ENCODE assay signal across 21 cellular contexts in genomic region chr7:22934473-22935065, GRCh38.
DNase-seq lines count a peak whose midpoint lies in the region; ATAC-seq and TF ChIP-seq lines count a peak whose summit lies in the region.
"Had no signal": no experiment of that assay in that cellular context is flagged by ENCODE, and none has a peak within 500 bp of the region (broad histone marks: within the 10 kb centered on the region; RNA-seq: fewer than 3 reads in every experiment).

No MANE protein-coding gene starts in this region.

- ATAC-seq in HG03045 (IDR thresholded peaks at IDR 0.05; ENCODE audit: unreplicated experiment), result no peak
- ATAC-seq: HCT116 had no signal

- H3K9ac ChIP-seq in mammary epithelial cell (ENCODE audit: insufficient read depth, low read length) (no peak overlapping the region), subcutaneous abdominal adipose tissue (ENCODE audit: low read length in 5 of 5) (no peak overlapping the region)
- H3K9ac ChIP-seq: KMS-11 had no signal

- no peaks in the 10 kb centered on the region for H3K79me2 ChIP-seq in mammary epithelial cell (ENCODE audit: insufficient read depth, low read length)

- CTCF ChIA-PET in mammary epithelial cell (lab: Charles Lee; ENCODE audit: low non-redundant PET), result no interaction called here

- H3K27me3 ChIP-seq in mammary epithelial cell (ENCODE audit: insufficient read depth, low read length) (no peaks in the 10 kb centered on the region), breast epithelium (no peaks in the 10 kb centered on the region), subcutaneous abdominal adipose tissue (ENCODE audit: control insufficient read depth in 5 of 5, insufficient read depth in 4 of 5, low read length in 5 of 5) (no peaks in the 10 kb centered on the region)
- H3K27me3 ChIP-seq: sigmoid colon, thyroid gland had no signal

- H3K4me1 ChIP-seq in mammary epithelial cell (ENCODE audit: insufficient read depth, low read length) (peaks cover 8% of the 10 kb centered on the region), breast epithelium (no peaks in the 10 kb centered on the region), subcutaneous abdominal adipose tissue (ENCODE audit: control insufficient read depth in 5 of 5, insufficient read depth in 5 of 5, low read length in 5 of 5) (peaks cover 4 to 20% (median 14%) of the 10 kb centered on the region in 5 donors)
- H3K4me1 ChIP-seq: thyroid gland had no signal

- H3K4me3 ChIP-seq in mammary epithelial cell (replicated peaks in 1 of 3; ENCODE audit: insufficient read depth in 1 of 3, low read depth in 2 of 3, low read length in 3 of 3) (no peak overlapping the region), breast epithelium (no peak overlapping the region), subcutaneous abdominal adipose tissue (ENCODE audit: low read depth in 1 of 5, low read length in 5 of 5) (no peak overlapping the region)
- H3K4me3 ChIP-seq: sigmoid colon, thyroid gland had no signal

- dilution Hi-C loops in mammary epithelial cell (cut with HindIII; ENCODE audit: low sequenced_read_pairs), result loop anchor here (5.0 kb wide), 2 partner anchors 42 to 98 kb away; no protein-coding TSS in a partner anchor

- H3K9me3 ChIP-seq in mammary epithelial cell (replicated peaks; ENCODE audit: insufficient read depth, low read length) (no peaks in the 10 kb centered on the region), breast epithelium (no peaks in the 10 kb centered on the region), subcutaneous abdominal adipose tissue (ENCODE audit: control insufficient read depth in 5 of 5, low read length in 5 of 5) (no peaks in the 10 kb centered on the region)
- H3K9me3 ChIP-seq: thyroid gland had no signal

- H3K36me3 ChIP-seq in mammary epithelial cell (ENCODE audit: insufficient read depth, low read length), result no peaks in the 10 kb centered on the region
- H3K36me3 ChIP-seq in breast epithelium, result no peaks in the 10 kb centered on the region
- H3K36me3 ChIP-seq in subcutaneous abdominal adipose tissue (ENCODE audit: control insufficient read depth in 5 of 5, insufficient read depth in 5 of 5, low read length in 5 of 5), result peaks cover 0 to 3% (median 0%) of the 10 kb centered on the region in 5 donors
- H3K36me3 ChIP-seq: sigmoid colon, thyroid gland had no signal

- in situ Hi-C loops in mammary epithelial cell (cut with MboI; ENCODE audit: low sequenced_read_pairs in 2 of 2), result no loop called here

- TF ChIP-seq CTCF in mammary epithelial cell (conservative IDR thresholded peaks at IDR 0.05 in 1 of 2, IDR thresholded peaks at IDR 0.05 in 1 of 2; ENCODE audit: extremely low read depth in 1 of 2, insufficient read depth in 1 of 2, low read depth in 1 of 2, low read length in 2 of 2) (no peak), breast epithelium (IDR thresholded peaks at IDR 0.05) (no peak)

- 75% methylated on average over 4 of the region's 4 CpGs for WGBS in mammary epithelial cell (ENCODE audit: low coverage, missing lambda C conversion rate)

- DNase-seq in mammary epithelial cell (peak; percentile 24), breast epithelium (ENCODE audit: low spot score in 2 of 2) (no peak), astrocyte of the hippocampus (ENCODE audit: low read depth, low spot score) (peak; percentile 70), left kidney (ENCODE audit: low read depth, low spot score) (peak; percentile 43), NCI-H1105 treated with DMSO at 0.1 percent for 48 hours (lab: John Stamatoyannopoulos, UW) (no peak)
- DNase-seq in activated T-cell treated with anti-CD3 and anti-CD28 coated beads, Interleukin-2, amount 50 U/mL, for 48 hours, result no peak
- DNase-seq: activated naive CD4-positive, alpha-beta T cell treated with Interleukin-2 at 50 U/mL for 16 hours; CD4-positive, CD25-positive, alpha-beta regulatory T cell; DMS79 treated with DMSO at 0.1 percent for 48 hours; NCI-H1417 treated with DMSO at 0.1 percent for 48 hours; NCI-H345; SHP77 treated with DMSO at 0.1 percent for 48 hours; sigmoid colon; stimulated activated CD4-positive, alpha-beta T cell treated with anti-CD3 and anti-CD28 coated beads, Interleukin-4, amount 100 ng/mL, for 4 hours; thyroid gland had no signal

- H3K4me2 ChIP-seq in mammary epithelial cell (ENCODE audit: insufficient read depth, low read depth, low read length), result no peak overlapping the region
- H3K4me2 ChIP-seq: KMS-11 had no signal

- intact Hi-C loops in mammary epithelial cell (cut with micrococcal nuclease), result no loop called here
- intact Hi-C loops in breast epithelium (cut with DNase I; ENCODE audit: low total_unique reads), result no loop called here

- H3K27ac ChIP-seq in mammary epithelial cell (ENCODE audit: insufficient read depth, low read depth, low read length) (no peak overlapping the region), breast epithelium (peak overlapping the region in 1 of 2 donors; percentile 1), subcutaneous abdominal adipose tissue (ENCODE audit: low read depth, low read length) (peak overlapping the region; percentile 56)
- H3K27ac ChIP-seq: 22Rv1, HL-60, KMS-11, thyroid gland had no signal

- TF ChIP-seq POLR2A in breast epithelium (IDR thresholded peaks at IDR 0.05), result no peak

- no peaks in the 10 kb centered on the region for H4K20me1 ChIP-seq in mammary epithelial cell (ENCODE audit: insufficient read depth, low read length)

- H2AFZ ChIP-seq in mammary epithelial cell (ENCODE audit: low read depth, low read length), result no peak overlapping the region

- BruUV-seq in mammary epithelial cell (replicated peaks; lab: Mats Ljungman, UMichigan), result no TSS peak

Comparison
In these comparisons a context has a peak if more than half of its experiments do, and no peak if none do; other contexts are left out.
1. DNase-seq: peak in mammary epithelial cell (single experiment), astrocyte of the hippocampus (single experiment) and left kidney (single experiment); none in breast epithelium (0 of 2), activated T-cell treated with anti-CD3 and anti-CD28 coated beads, Interleukin-2, amount 50 U/mL, for 48 hours (0 of 2) and NCI-H1105 treated with DMSO at 0.1 percent for 48 hours (single experiment).